ENCODE assay signal across 8 cellular contexts in genomic region chr9:116152390-116152789, GRCh38. TPM values are rescaled to one million over a fixed set of nuclear protein-coding genes. Genes with fewer than 3 reads are reported as not detected.
DNase-seq lines count a peak whose midpoint lies in the region; ATAC-seq and TF ChIP-seq lines count a peak whose summit lies in the region.

No MANE protein-coding gene starts in this region.

- peak overlapping the region in 3 of 12 donors; percentile 2 to 75 (median 67) for H3K4me3 ChIP-seq in heart left ventricle
- no peak overlapping the region for H3K4me3 ChIP-seq in uterus
- H3K4me3 ChIP-seq in CD4-positive, alpha-beta memory T cell (ENCODE audit: low read length in 2 of 2) = no peak overlapping the region

- H3K27me3 ChIP-seq in heart left ventricle (peaks cover 0 to 51% (median 4%) of the 10 kb centered on the region in 9 donors), uterus (no peaks in the 10 kb centered on the region)
- H3K27me3 ChIP-seq in CD4-positive, alpha-beta memory T cell (ENCODE audit: insufficient read depth, low read length) = peaks cover 6% of the 10 kb centered on the region

- no peaks in the 10 kb centered on the region for H3K36me3 Mint-ChIP-seq in CD4-positive, alpha-beta memory T cell

- H3K9me3 Mint-ChIP-seq in CD4-positive, alpha-beta memory T cell = peaks cover 0 to 7% (median 0%) of the 10 kb centered on the region in 8 donors

- H3K27me3 Mint-ChIP-seq in CD4-positive, alpha-beta memory T cell = peaks cover 32 to 39% of the 10 kb centered on the region in 2 donors

- TF ChIP-seq CTCF in heart left ventricle (IDR thresholded peaks at IDR 0.05) (peak in 8 of 12 donors; percentile 30 to 55 (median 40)), uterus (IDR thresholded peaks at IDR 0.05) (peak; percentile 24 to 57 (median 44))

- H3K4me1 ChIP-seq in heart left ventricle = peaks cover 0 to 32% (median 5%) of the 10 kb centered on the region in 12 donors
- no peaks in the 10 kb centered on the region for H3K4me1 ChIP-seq in uterus
- H3K4me1 ChIP-seq in CD4-positive, alpha-beta memory T cell (ENCODE audit: insufficient read depth, low read length) = no peaks in the 10 kb centered on the region

- no peak for ATAC-seq in heart left ventricle
- no peak for ATAC-seq in left cardiac atrium
- no peak for ATAC-seq in HG03354 (IDR thresholded peaks at IDR 0.05; ENCODE audit: poor library complexity, severe bottlenecking, unreplicated experiment)

- peaks cover 0 to 3% (median 1%) of the 10 kb centered on the region in 4 donors for H3K4me1 Mint-ChIP-seq in CD4-positive, alpha-beta memory T cell

- H3K27ac Mint-ChIP-seq in CD4-positive, alpha-beta memory T cell = no peak overlapping the region

- H3K36me3 ChIP-seq in heart left ventricle = no peaks in the 10 kb centered on the region
- no peaks in the 10 kb centered on the region for H3K36me3 ChIP-seq in uterus
- no peaks in the 10 kb centered on the region for H3K36me3 ChIP-seq in CD4-positive, alpha-beta memory T cell (ENCODE audit: insufficient read depth, low read length)

- H3K27ac ChIP-seq in heart left ventricle = peak overlapping the region in 8 of 12 donors; percentile 36 to 62 (median 57)
- peak overlapping the region; percentile 93 for H3K27ac ChIP-seq in uterus
- H3K27ac ChIP-seq in CD4-positive, alpha-beta memory T cell (ENCODE audit: low read depth, low read length) = no peak overlapping the region

- TF ChIP-seq POLR2A in heart left ventricle (IDR thresholded peaks at IDR 0.05) (no peak), uterus (IDR thresholded peaks at IDR 0.05) (no peak)

- POLR2A ChIA-PET in CD4-positive, alpha-beta memory T cell (lab: Charles Lee; ENCODE audit: partially characterized antibody) = no interaction called here

- 34 to 42% (median 38%) methylated on average over 2 of the region's 2 CpGs for WGBS in heart left ventricle, 4 donors

- DNase-seq in heart left ventricle (no peak), left cardiac atrium (no peak), SW 1271 (lab: John Stamatoyannopoulos, UW) (peak; percentile 2 to 49), iris pigment epithelial cell (ENCODE audit: low read depth) (peak; percentile 71), uterus (no peak), T-helper 9 cell (no peak)
- DNase-seq in CD4-positive, alpha-beta memory T cell = no peak

- H3K9me3 ChIP-seq in heart left ventricle (no peaks in the 10 kb centered on the region), uterus (no peaks in the 10 kb centered on the region)
- no peaks in the 10 kb centered on the region for H3K9me3 ChIP-seq in CD4-positive, alpha-beta memory T cell (ENCODE audit: control insufficient read depth in 1 of 2, low read length in 2 of 2)

- H3K4me3 Mint-ChIP-seq in CD4-positive, alpha-beta memory T cell = no peak overlapping the region

- CTCF ChIA-PET in CD4-positive, alpha-beta memory T cell (lab: Charles Lee; ENCODE audit: partially characterized antibody) = interaction anchor here (0.6 kb wide), 1 partner anchor 43 kb away, joined by 4 read pairs; no protein-coding TSS in a partner anchor

- intact Hi-C loops in heart left ventricle (cut with DNase I) = loop anchor here in 9 of 10 donors (2.0 to 10.0 kb wide), 16 partner anchors 162 to 560 kb away; no protein-coding TSS in a partner anchor
- intact Hi-C loops in left cardiac atrium (cut with DNase I) = loop anchor here (5.0 to 10.0 kb wide), 4 partner anchors 340 to 510 kb away; no protein-coding TSS in a partner anchor
- intact Hi-C loops in uterus (cut with DNase I; ENCODE audit: low total_unique reads) = loop anchor here (10.0 kb wide), 1 partner anchor 212 kb away; no protein-coding TSS in a partner anchor
- intact Hi-C loops in CD4-positive, alpha-beta memory T cell (cut with micrococcal nuclease) = no loop called here

RNA-seq across cellular contexts. Expression of gene PAPPA, which starts 1.2 kb away (rescaled TPM):
- total RNA-seq in heart left ventricle (1 to 10 TPM in 7 of 9 donors, under 1 TPM in 2; 0.65 to 8.5 (median 2.1) TPM), left cardiac atrium (1 to 10 TPM; 2.4 to 9.8 TPM), uterus (10 to 100 TPM in 1 of 4 donors, 1 to 10 TPM in 1, under 1 TPM in 2; 0.29 to 17.1 (median 2.4) TPM)
- polyA plus RNA-seq in heart left ventricle = 1 to 10 TPM in 1 of 2 donors, under 1 TPM in 1; 0.23 to 2.5 TPM
- not detected for total RNA-seq in CD4-positive, alpha-beta memory T cell
- polyA plus RNA-seq in CD4-positive, alpha-beta memory T cell = not detected

Comparison
In these comparisons a context has a peak if more than half of its experiments do, and no peak if none do; other contexts are left out.
1. DNase-seq: peak in SW 1271 (2 of 2) and iris pigment epithelial cell (single experiment); none in heart left ventricle (0 of 5), left cardiac atrium (single experiment), uterus (0 of 2), CD4-positive, alpha-beta memory T cell (0 of 5) and T-helper 9 cell (single experiment).